1 cellular context compared by ENCODE assay signal in the genomic region with DNA sequence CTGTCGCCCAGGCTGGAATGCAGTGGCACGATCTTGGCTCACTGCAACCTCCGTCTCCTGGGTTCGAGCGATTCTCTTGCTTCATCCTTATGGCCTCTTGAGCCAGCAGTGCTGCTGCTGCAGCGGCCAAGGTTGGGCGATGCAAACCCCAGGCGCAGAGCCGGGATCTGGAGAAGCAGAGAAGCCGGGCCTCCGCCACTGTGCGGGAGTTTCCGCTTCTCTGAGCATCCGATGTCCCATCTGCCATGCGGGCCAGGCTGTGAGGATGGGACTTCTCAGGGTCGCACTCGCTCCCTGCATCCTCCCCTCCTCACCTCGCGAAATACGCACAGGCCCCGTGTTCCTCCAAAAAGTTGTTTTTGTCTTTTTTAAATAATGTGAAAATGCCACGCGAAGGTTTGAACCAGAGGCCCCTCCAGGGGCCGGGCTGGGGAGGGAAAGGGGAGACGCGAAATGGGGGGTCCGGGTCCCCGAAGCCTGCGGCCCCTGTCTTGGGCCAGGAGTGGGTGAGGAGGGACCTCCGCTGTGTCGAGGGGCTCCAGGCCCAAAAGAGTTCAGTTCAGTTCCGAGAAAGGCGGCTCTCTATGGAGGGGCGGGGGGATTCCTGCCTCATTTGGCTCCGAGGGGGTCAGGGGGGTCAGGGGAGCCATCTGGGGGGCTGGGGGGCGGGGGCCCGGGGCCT.
TF ChIP-seq lines count a peak whose summit lies in the region.

No MANE protein-coding gene starts in this region.

TF ChIP-seq in HCT116, 20 proteins besides CTCF, POLR2A, EP300 and RAD21 (continued from another document):
- TF ChIP-seq, protein P1, sequence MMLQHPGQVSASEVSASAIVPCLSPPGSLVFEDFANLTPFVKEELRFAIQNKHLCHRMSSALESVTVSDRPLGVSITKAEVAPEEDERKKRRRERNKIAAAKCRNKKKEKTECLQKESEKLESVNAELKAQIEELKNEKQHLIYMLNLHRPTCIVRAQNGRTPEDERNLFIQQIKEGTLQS (IDR thresholded peaks at IDR 0.05) = no peak
- TF ChIP-seq EZH2 (IDR thresholded peaks at IDR 0.05) = no peak
- TF ChIP-seq, protein P2, sequence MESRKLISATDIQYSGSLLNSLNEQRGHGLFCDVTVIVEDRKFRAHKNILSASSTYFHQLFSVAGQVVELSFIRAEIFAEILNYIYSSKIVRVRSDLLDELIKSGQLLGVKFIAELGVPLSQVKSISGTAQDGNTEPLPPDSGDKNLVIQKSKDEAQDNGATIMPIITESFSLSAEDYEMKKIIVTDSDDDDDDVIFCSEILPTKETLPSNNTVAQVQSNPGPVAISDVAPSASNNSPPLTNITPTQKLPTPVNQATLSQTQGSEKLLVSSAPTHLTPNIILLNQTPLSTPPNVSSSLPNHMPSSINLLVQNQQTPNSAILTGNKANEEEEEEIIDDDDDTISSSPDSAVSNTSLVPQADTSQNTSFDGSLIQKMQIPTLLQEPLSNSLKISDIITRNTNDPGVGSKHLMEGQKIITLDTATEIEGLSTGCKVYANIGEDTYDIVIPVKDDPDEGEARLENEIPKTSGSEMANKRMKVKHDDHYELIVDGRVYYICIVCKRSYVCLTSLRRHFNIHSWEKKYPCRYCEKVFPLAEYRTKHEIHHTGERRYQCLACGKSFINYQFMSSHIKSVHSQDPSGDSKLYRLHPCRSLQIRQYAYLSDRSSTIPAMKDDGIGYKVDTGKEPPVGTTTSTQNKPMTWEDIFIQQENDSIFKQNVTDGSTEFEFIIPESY (IDR thresholded peaks at IDR 0.05; ENCODE audit: extremely low read depth, insufficient replicate concordance, low read length) = no peak
- no peak for TF ChIP-seq ZNF274 (IDR thresholded peaks at IDR 0.05; ENCODE audit: low read depth, low read length)
- no peak for TF ChIP-seq SP1 (IDR thresholded peaks at IDR 0.05; ENCODE audit: low read depth)
- no peak for TF ChIP-seq EGR1 (IDR thresholded peaks at IDR 0.05; ENCODE audit: low read depth)
TF ChIP-seq in HCT116: peak in this region for 0.
